ENCODE assay signal across 1 cellular context in genomic region chr11:60887531-60887930, GRCh38.
A peak's percentile ranks its signal among the peaks of the same experiment; 100 is the strongest.
TF ChIP-seq lines count a peak whose summit lies in the region.

No MANE protein-coding gene starts in this region.

TF ChIP-seq in A549, 52 proteins besides CTCF, POLR2A, EP300 and RAD21:
- peak; percentile 53; the same call in 2 of the 3 replicates for TF ChIP-seq SMC3 (IDR thresholded peaks at IDR 0.05)
- TF ChIP-seq HDAC2 (IDR thresholded peaks at IDR 0.05), result no peak
